ENCODE assay signal across 8 cellular contexts in genomic region chr14:57268161-57269067, GRCh38. TPM values are rescaled to one million over a fixed set of nuclear protein-coding genes. Genes with fewer than 3 reads are reported as not detected.
DNase-seq lines count a peak whose midpoint lies in the region; ATAC-seq, FAIRE-seq and TF ChIP-seq lines count a peak whose summit lies in the region.

A gene with protein sequence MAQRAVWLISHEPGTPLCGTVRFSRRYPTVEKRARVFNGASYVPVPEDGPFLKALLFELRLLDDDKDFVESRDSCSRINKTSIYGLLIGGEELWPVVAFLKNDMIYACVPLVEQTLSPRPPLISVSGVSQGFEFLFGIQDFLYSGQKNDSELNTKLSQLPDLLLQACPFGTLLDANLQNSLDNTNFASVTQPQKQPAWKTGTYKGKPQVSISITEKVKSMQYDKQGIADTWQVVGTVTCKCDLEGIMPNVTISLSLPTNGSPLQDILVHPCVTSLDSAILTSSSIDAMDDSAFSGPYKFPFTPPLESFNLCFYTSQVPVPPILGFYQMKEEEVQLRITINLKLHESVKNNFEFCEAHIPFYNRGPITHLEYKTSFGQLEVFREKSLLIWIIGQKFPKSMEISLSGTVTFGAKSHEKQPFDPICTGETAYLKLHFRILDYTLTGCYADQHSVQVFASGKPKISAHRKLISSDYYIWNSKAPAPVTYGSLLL (plus strand): TSS chr14:57268971. CDS start chr14:57269315, 344 bp downstream.
TSS of gene EXOC5 (minus strand) at chr14:57268905. CDS start at chr14:57268648, 257 bp downstream.

- no peaks in the 10 kb centered on the region for H3K9me3 Mint-ChIP-seq in T-helper 2 cell treated with Interferon-gamma antibody and Interleukin-4, amounts not matched to agents 5 μg/mL and 100 μg/mL, for 36 hours

- FAIRE-seq in urothelium cell line (lab: Jason Lieb, UNC): peak; percentile 91

- peaks cover 47% of the 10 kb centered on the region for H3K4me1 Mint-ChIP-seq in T-helper 2 cell treated with Interferon-gamma antibody and Interleukin-4, amounts not matched to agents 5 μg/mL and 100 μg/mL, for 36 hours (ENCODE audit: low read depth)

- peak in 2 of 3 experiments; percentile 16 for TF ChIP-seq CTCF in ascending aorta (IDR thresholded peaks at IDR 0.05)
- peak in 1 of 2 donors; percentile 27 for TF ChIP-seq CTCF in right atrium auricular region (IDR thresholded peaks at IDR 0.05)
- no peak for TF ChIP-seq CTCF in psoas muscle (IDR thresholded peaks at IDR 0.05)

- H3K4me3 ChIP-seq in ascending aorta (peak within 1 kb of the TSS; percentile 78 to 87), right atrium auricular region (peak within 1 kb of the TSS; percentile 83 to 95), psoas muscle (peak within 1 kb of the TSS; percentile 92)

- ATAC-seq in GM18502 (IDR thresholded peaks at IDR 0.05; ENCODE audit: poor library complexity, unreplicated experiment) (peak; percentile 87), HG02970 (IDR thresholded peaks at IDR 0.05; ENCODE audit: low FRiP score, unreplicated experiment) (peak; percentile 86), psoas muscle (peak; percentile 94 to 96 (median 96))

- no peaks in the 10 kb centered on the region for H3K27me3 Mint-ChIP-seq in T-helper 2 cell treated with Interferon-gamma antibody and Interleukin-4, amounts not matched to agents 5 μg/mL and 100 μg/mL, for 36 hours (ENCODE audit: low read depth)

- H3K9me3 ChIP-seq in ascending aorta (no peaks in the 10 kb centered on the region), right atrium auricular region (no peaks in the 10 kb centered on the region), psoas muscle (no peaks in the 10 kb centered on the region)

- H3K27me3 ChIP-seq in ascending aorta: no peaks in the 10 kb centered on the region
- H3K27me3 ChIP-seq in right atrium auricular region: no peaks in the 10 kb centered on the region
- no peaks in the 10 kb centered on the region for H3K27me3 ChIP-seq in psoas muscle (ENCODE audit: insufficient read depth in 3 of 3, low read length in 2 of 3)

- 0 to 1% (median 1%) methylated on average over 69 to 76 of the region's 76 CpGs for WGBS in psoas muscle, 3 donors

- H3K4me1 ChIP-seq in ascending aorta: peaks cover 6 to 34% of the 10 kb centered on the region in 2 donors
- peaks cover 0 to 42% of the 10 kb centered on the region in 2 donors for H3K4me1 ChIP-seq in right atrium auricular region
- H3K4me1 ChIP-seq in psoas muscle: peaks cover 40% of the 10 kb centered on the region

- H3K36me3 ChIP-seq in ascending aorta: no peaks in the 10 kb centered on the region
- no peaks in the 10 kb centered on the region for H3K36me3 ChIP-seq in right atrium auricular region
- H3K36me3 ChIP-seq in psoas muscle (ENCODE audit: insufficient read depth in 1 of 2, low read depth in 1 of 2): no peaks in the 10 kb centered on the region

- DNase-seq in NCI-H1930 (lab: John Stamatoyannopoulos, UW) (peak; percentile 85 to 93), ascending aorta (ENCODE audit: low spot score in 2 of 2) (peak; percentile 58 to 94), right atrium auricular region (ENCODE audit: low spot score) (peak; percentile 89), psoas muscle (peak; percentile 92 to 95), urothelium cell line (ENCODE audit: low spot score) (peak; percentile 95)
- DNase-seq in T-helper 2 cell treated with Interferon-gamma antibody and Interleukin-4, amounts not matched to agents 5 μg/mL and 100 μg/mL, for 36 hours (ENCODE audit: low spot score): peak; percentile 93

- peak within 1 kb of the TSS; percentile 100 for H3K27ac Mint-ChIP-seq in T-helper 2 cell treated with Interferon-gamma antibody and Interleukin-4, amounts not matched to agents 5 μg/mL and 100 μg/mL, for 36 hours

- peak within 1 kb of the TSS; percentile 100 for H3K4me3 Mint-ChIP-seq in T-helper 2 cell treated with Interferon-gamma antibody and Interleukin-4, amounts not matched to agents 5 μg/mL and 100 μg/mL, for 36 hours

- intact Hi-C loops in ascending aorta (cut with DNase I): loop anchor here (5.0 to 10.0 kb wide), 4 partner anchors 124 to 1159 kb away; partner anchors contain the start of genes KIAA0586, NAA30, TIMM9 and TMEM260
- intact Hi-C loops in psoas muscle (cut with DNase I): loop anchor here in 1 of 2 donors (10.0 kb wide), 1 partner anchor 126 kb away; the partner anchor contains the start of gene NAA30

- peaks cover 24% of the 10 kb centered on the region for H3K36me3 Mint-ChIP-seq in T-helper 2 cell treated with Interferon-gamma antibody and Interleukin-4, amounts not matched to agents 5 μg/mL and 100 μg/mL, for 36 hours (ENCODE audit: low read depth)

- peak within 1 kb of the TSS; percentile 92 to 95 for H3K27ac ChIP-seq in ascending aorta
- peak within 1 kb of the TSS; percentile 99 for H3K27ac ChIP-seq in right atrium auricular region
- H3K27ac ChIP-seq in psoas muscle: peak within 1 kb of the TSS; percentile 96

RNA-seq across cellular contexts. Expression of the first gene that starts in this region (rescaled TPM):
- 6.2 TPM for total RNA-seq in ascending aorta
- 10 to 100 TPM; 23.3 to 28.6 TPM for total RNA-seq in right atrium auricular region
- 10 to 100 TPM; 27.1 to 64.0 (median 32.2) TPM for total RNA-seq in psoas muscle
- 10 to 100 TPM; 11.7 to 27.2 (median 17.0) TPM for polyA plus RNA-seq in psoas muscle

RNA-seq across cellular contexts. Expression of gene EXOC5, which starts in this region (rescaled TPM):
- 19.2 TPM for total RNA-seq in ascending aorta
- total RNA-seq in right atrium auricular region: 10 to 100 TPM; 26.8 to 37.8 TPM
- 10 to 100 TPM; 35.4 to 59.7 (median 51.4) TPM for total RNA-seq in psoas muscle
- 10 to 100 TPM; 15.1 to 51.2 (median 24.7) TPM for polyA plus RNA-seq in psoas muscle

Comparison
In these comparisons a context has a peak if more than half of its experiments do, and no peak if none do; other contexts are left out.
1. Peak in every context shown above with its lines: DNase-seq, ATAC-seq, H3K4me3 ChIP-seq and H3K27ac ChIP-seq.